8 cellular contexts compared by ENCODE assay signal in the genomic region with DNA sequence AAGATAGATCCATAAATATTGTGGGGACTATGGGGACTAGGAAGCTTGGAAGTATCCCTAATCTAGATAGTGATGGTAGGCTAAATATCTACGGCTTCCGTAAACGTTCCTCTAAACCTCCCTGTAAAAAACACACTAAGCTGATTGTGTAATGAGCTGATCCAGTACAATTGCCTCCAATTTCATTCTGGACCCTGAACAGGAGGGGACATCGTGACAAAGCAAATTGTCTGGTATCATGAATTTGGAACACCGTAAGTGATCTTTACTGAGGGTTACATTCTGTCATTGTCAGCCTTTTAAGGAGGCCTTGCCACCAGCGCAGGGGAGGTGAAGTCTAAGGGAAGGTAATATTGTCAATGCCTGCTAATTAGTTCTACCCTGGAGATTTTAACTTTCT. TPM values are rescaled to one million over a fixed set of nuclear protein-coding genes. Genes with fewer than 3 reads are reported as not detected.
DNase-seq lines count a peak whose midpoint lies in the region; ATAC-seq, FAIRE-seq and TF ChIP-seq lines count a peak whose summit lies in the region.
"Had no signal": no experiment of that assay in that cellular context is flagged by ENCODE, and none has a peak within 500 bp of the region (broad histone marks: within the 10 kb centered on the region; RNA-seq: fewer than 3 reads in every experiment).

No MANE protein-coding gene starts in this region.

- no peak for TF ChIP-seq CTCF in MM.1S (IDR thresholded peaks at IDR 0.05; ENCODE audit: low read length)
- no peak for TF ChIP-seq CTCF in bronchial epithelial cell (IDR thresholded peaks at IDR 0.05; ENCODE audit: insufficient read depth, low read length, severe bottlenecking)
- TF ChIP-seq CTCF in testis (IDR thresholded peaks at IDR 0.05) = no peak

- H3K36me3 ChIP-seq in MM.1S (replicated peaks; ENCODE audit: insufficient read depth, low read length) (no peaks in the 10 kb centered on the region), bronchial epithelial cell (ENCODE audit: control insufficient read depth, insufficient read depth, low read length) (peaks cover 2% of the 10 kb centered on the region), testis (ENCODE audit: low read depth, missing control alignments) (no peaks in the 10 kb centered on the region)

- intact Hi-C loops in testis (cut with DNase I; ENCODE audit: low total_unique reads) = no loop called here

- H3K27me3 ChIP-seq in MM.1S (replicated peaks; ENCODE audit: insufficient read depth, low read length) (no peaks in the 10 kb centered on the region), bronchial epithelial cell (ENCODE audit: control insufficient read depth, insufficient read depth, low read length) (no peaks in the 10 kb centered on the region), testis (no peaks in the 10 kb centered on the region)

- 58 to 63% methylated on average over 6 of the region's 6 CpGs for WGBS in testis, 2 donors

- H3K79me2 ChIP-seq in MM.1S (ENCODE audit: low read length) = no peaks in the 10 kb centered on the region

- DNase-seq in MM.1S = no peak
- DNase-seq in bronchial epithelial cell (ENCODE audit: low read depth) = peak; percentile 34
- DNase-seq in left lobe of liver (ENCODE audit: low spot score) = peak; percentile 54
- DNase-seq in testis = no peak
- DNase-seq in NCI-H128 (lab: John Stamatoyannopoulos, UW; ENCODE audit: unreplicated experiment) = no peak

- H3K4me1 ChIP-seq in MM.1S (ENCODE audit: low read length) (peaks cover 4% of the 10 kb centered on the region; the same call in 1 of the 2 replicates), testis (no peaks in the 10 kb centered on the region)

- H3K4me3 ChIP-seq in MM.1S (ENCODE audit: low read length) = peak overlapping the region; percentile 50; the same call in 1 of the 2 replicates
- peak overlapping the region; percentile 80 for H3K4me3 ChIP-seq in bronchial epithelial cell (ENCODE audit: low read depth, low read length)
- peak overlapping the region; percentile 42 for H3K4me3 ChIP-seq in testis
- H3K4me3 ChIP-seq: GM12878 had no signal

- no peak overlapping the region for H3K9ac ChIP-seq in MM.1S (ENCODE audit: low read length)

- TF ChIP-seq POLR2A in testis (IDR thresholded peaks at IDR 0.05) = no peak

- H3K27ac ChIP-seq in MM.1S (ENCODE audit: low read length) (no peak overlapping the region), testis (no peak overlapping the region)

- H3K9me3 ChIP-seq in MM.1S (replicated peaks; ENCODE audit: insufficient read depth, low read length) (no peaks in the 10 kb centered on the region), testis (no peaks in the 10 kb centered on the region)

- H3K9me2 ChIP-seq in MM.1S (replicated peaks; ENCODE audit: insufficient read depth, low read length) = no peaks in the 10 kb centered on the region

- peak; percentile 39 for ATAC-seq in left lobe of liver
- no peak for ATAC-seq in GM19023 (IDR thresholded peaks at IDR 0.05; ENCODE audit: unreplicated experiment)
- ATAC-seq in HG02840 (IDR thresholded peaks at IDR 0.05; ENCODE audit: low FRiP score, unreplicated experiment) = no peak

- no peaks in the 10 kb centered on the region for H3F3A ChIP-seq in MM.1S (ENCODE audit: insufficient read depth, low read length)

- no peak for FAIRE-seq in bronchial epithelial cell (lab: Jason Lieb, UNC)
- FAIRE-seq: GM12878 had no signal

- H3K4me2 ChIP-seq in MM.1S (ENCODE audit: low read depth, low read length) = peak overlapping the region; percentile 31; the same call in 1 of the 2 replicates

- peak overlapping the region; percentile 40; the same call in 1 of the 2 replicates for H2AFZ ChIP-seq in MM.1S (ENCODE audit: low read length)

- H4K20me1 ChIP-seq in MM.1S (ENCODE audit: insufficient read depth, low read length) = no peaks in the 10 kb centered on the region

RNA-seq across cellular contexts. Expression of gene MGST1, which starts 0.5 kb away (rescaled TPM):
- total RNA-seq in bronchial epithelial cell (66.1 and 87.7 TPM in 2 replicates), left lobe of liver (1,460 TPM), testis (10 to 100 TPM in 1 of 2 donors, 1 to 10 TPM in 1; 9.1 to 14.0 TPM)
- polyA plus RNA-seq in testis (ENCODE audit: insufficient read depth, low read depth, low replicate concordance) = 37.5 TPM

Comparison
In these comparisons a context has a peak if more than half of its experiments do, and no peak if none do; other contexts are left out.
1. DNase-seq: peak in bronchial epithelial cell (single experiment) and left lobe of liver (single experiment); none in MM.1S (single experiment), testis (single experiment) and NCI-H128 (single experiment).
2. RNA of gene MGST1, which starts 0.5 kb away (total RNA-seq): 1,460 TPM in left lobe of liver (single experiment); 66.1 to 87.7 TPM in bronchial epithelial cell and 9.1 to 14.0 TPM in testis; every median in the first group is over 10 times any median in the second.
3. Peak in every context shown above with its lines, with median percentiles within 50 percentile points of each other: H3K4me3 ChIP-seq.